9 cellular contexts compared by ENCODE assay signal in the genomic region with DNA sequence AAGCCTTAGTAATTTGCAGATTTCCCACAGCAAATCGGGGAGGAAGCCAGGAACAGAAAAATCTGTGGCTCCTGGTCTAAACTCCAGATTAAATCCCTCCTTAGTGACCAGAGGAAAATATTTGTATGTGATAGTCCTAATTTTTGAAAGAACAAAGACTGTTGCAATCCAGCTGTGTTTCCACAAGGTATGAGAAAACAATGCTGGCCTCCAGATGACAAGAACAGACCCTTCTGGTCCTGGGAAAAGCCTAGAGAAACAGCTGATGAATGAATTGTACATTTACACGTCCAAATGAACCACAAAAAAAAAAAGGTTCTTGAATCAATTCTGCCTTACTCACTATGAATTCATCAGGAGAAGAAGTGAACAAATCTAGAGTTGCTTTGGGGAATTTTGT.
A peak's percentile ranks its signal among the peaks of the same experiment; 100 is the strongest.
DNase-seq lines count a peak whose midpoint lies in the region; ATAC-seq, FAIRE-seq and TF ChIP-seq lines count a peak whose summit lies in the region.
"Had no signal": no experiment of that assay in that cellular context is flagged by ENCODE, and none has a peak within 500 bp of the region (broad histone marks: within the 10 kb centered on the region; RNA-seq: fewer than 3 reads in every experiment).

No MANE protein-coding gene starts in this region.

- FAIRE-seq in GM12892 (lab: Jason Lieb, UNC): no peak

- peaks cover 10% of the 10 kb centered on the region; the same call in 1 of the 2 replicates for H3K36me3 ChIP-seq in Karpas-422 (ENCODE audit: insufficient read depth, low read length)

- peak overlapping the region; percentile 82 for H3K4me2 ChIP-seq in Karpas-422 (ENCODE audit: low read depth, low read length, poor library complexity, severe bottlenecking)

- no peak for TF ChIP-seq CTCF in AG04450 (IDR thresholded peaks at IDR 0.05; ENCODE audit: low read depth, low read length)
- no peak for TF ChIP-seq CTCF in cardiac fibroblast (IDR thresholded peaks at IDR 0.05; ENCODE audit: low read depth, low read length)

- H2AFZ ChIP-seq in Karpas-422 (ENCODE audit: low read length): no peak overlapping the region

- no peak overlapping the region for H3K4me3 ChIP-seq in AG04450 (ENCODE audit: low read depth, low read length)
- no peak overlapping the region for H3K4me3 ChIP-seq in Karpas-422 (ENCODE audit: low read length)
- peak overlapping the region in 1 of 2 donors; percentile 86 for H3K4me3 ChIP-seq in cardiac fibroblast (replicated peaks in 1 of 2; ENCODE audit: low read depth in 2 of 2, low read length in 2 of 2)

- peak overlapping the region; percentile 81; the same call in 1 of the 2 replicates for H3K9ac ChIP-seq in Karpas-422 (ENCODE audit: low read length)

- TF ChIP-seq POLR2A in GM12892 (IDR thresholded peaks at IDR 0.05; ENCODE audit: low read depth, low read length): no peak

- no peaks in the 10 kb centered on the region for H3K27me3 ChIP-seq in AG04450 (ENCODE audit: control insufficient read depth, insufficient read depth, low read length)
- no peaks in the 10 kb centered on the region for H3K27me3 ChIP-seq in Karpas-422 (ENCODE audit: low read length)

- H4K20me1 ChIP-seq in Karpas-422 (ENCODE audit: insufficient read depth, low read depth, low read length): peaks cover 6% of the 10 kb centered on the region; the same call in 1 of the 2 replicates

- H3K9me3 ChIP-seq in AG04450 (ENCODE audit: control insufficient read depth, insufficient read depth, low read length) (no peaks in the 10 kb centered on the region), Karpas-422 (ENCODE audit: low read length) (no peaks in the 10 kb centered on the region)

- CTCF ChIA-PET in AG04450 (lab: Charles Lee): interaction anchor here (0.8 to 1.4 kb wide), 5 partner anchors 20 to 366 kb away, joined by 3 to 9 read pairs (median 3); no protein-coding TSS in a partner anchor

- H3K27ac ChIP-seq in AG04450 (ENCODE audit: low read depth, low read length) (peak overlapping the region; percentile 99), Karpas-422 (ENCODE audit: low read length) (no peak overlapping the region)

- no peaks in the 10 kb centered on the region for H3K9me2 ChIP-seq in Karpas-422 (replicated peaks; ENCODE audit: insufficient read depth, low read length)

- ATAC-seq in HG02678 (IDR thresholded peaks at IDR 0.05; ENCODE audit: unreplicated experiment): no peak
- ATAC-seq in HG03280 (IDR thresholded peaks at IDR 0.05; ENCODE audit: unreplicated experiment): no peak

- no peak for DNase-seq in AG04450 (ENCODE audit: low read depth, low spot score)
- peak; percentile 34 for DNase-seq in Karpas-422
- DNase-seq in cardiac fibroblast (ENCODE audit: low read depth in 2 of 2): peak; percentile 74 to 96
- peak; percentile 47 for DNase-seq in myocyte (ENCODE audit: low read depth)
- no peak for DNase-seq in SIG-M5 (lab: John Stamatoyannopoulos, UW)
- DNase-seq in GM12892 (ENCODE audit: insufficient read length): no peak
- DNase-seq: NCI-H2171 had no signal

- H3K4me1 ChIP-seq in Karpas-422 (ENCODE audit: low read length): peaks cover 49% of the 10 kb centered on the region

- POLR2A ChIA-PET in AG04450 (lab: Yijun Ruan, JAX): interaction anchor here (0.7 kb wide), 1 partner anchor 164 kb away, joined by 4 read pairs; no protein-coding TSS in a partner anchor

- H3K79me2 ChIP-seq in Karpas-422 (ENCODE audit: low read length): peaks cover 34% of the 10 kb centered on the region

Comparison
In these comparisons a context has a peak if more than half of its experiments do, and no peak if none do; other contexts are left out.
1. DNase-seq: peak in Karpas-422 (single experiment), cardiac fibroblast (2 of 2) and myocyte (single experiment); none in AG04450 (single experiment), SIG-M5 (single experiment) and GM12892 (single experiment).